ENCODE assay signal across 8 cellular contexts in the genomic region with DNA sequence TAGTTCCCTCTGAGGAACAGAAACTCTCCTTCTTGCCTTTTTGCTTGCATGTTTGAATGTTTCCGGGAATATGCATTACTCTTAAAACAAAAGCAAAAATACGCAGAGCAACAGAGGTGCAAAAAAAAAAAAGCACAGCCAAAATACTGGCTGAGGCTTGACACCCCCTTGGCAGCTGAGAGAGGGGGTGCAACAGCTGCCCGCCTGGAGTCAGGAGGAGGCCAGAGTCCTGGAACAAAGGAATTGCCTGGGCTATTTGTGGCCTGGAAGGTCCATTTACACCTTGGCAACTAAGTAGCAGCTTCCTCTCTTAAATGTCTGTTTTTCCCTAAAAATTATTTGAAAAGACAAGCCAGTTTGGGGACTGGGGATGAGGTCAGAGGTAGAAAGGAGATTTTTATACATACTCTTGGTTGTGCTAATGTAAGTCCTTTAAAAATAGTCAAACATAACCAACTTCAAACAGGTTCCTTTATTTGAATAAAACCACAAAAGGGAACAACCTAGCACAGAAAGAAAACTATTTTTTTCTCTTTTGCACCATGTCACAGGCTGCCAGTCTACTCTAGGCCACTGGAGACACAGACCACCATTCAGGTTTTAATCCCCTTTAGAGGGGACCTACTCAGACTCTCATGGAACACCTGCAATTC. TPM values are rescaled to one million over a fixed set of nuclear protein-coding genes. Genes with fewer than 3 reads are reported as not detected.
A peak's percentile ranks its signal among the peaks of the same experiment; 100 is the strongest.
DNase-seq lines count a peak whose midpoint lies in the region; ATAC-seq, FAIRE-seq and TF ChIP-seq lines count a peak whose summit lies in the region.

No MANE protein-coding gene starts in this region.

- RAD21 ChIA-PET in GM12878 (lab: Charles Lee; ENCODE audit: unreplicated experiment) = interaction anchor here (1.2 to 1.5 kb wide), 2 partner anchors 15 to 53 kb away, joined by 4 to 5 read pairs; no protein-coding TSS in a partner anchor

- DNase-seq in GM12878 (ENCODE audit: low read depth, low spot score) = peak; percentile 58
- DNase-seq in NCI-H446 (lab: John Stamatoyannopoulos, UW) = no peak
- DNase-seq in lower leg skin (ENCODE audit: low spot score in 2 of 2) = no peak
- DNase-seq in right atrium auricular region (ENCODE audit: low spot score) = no peak
- DNase-seq in NCI-H146 treated with DMSO at 0.1 percent for 48 hours (lab: John Stamatoyannopoulos, UW; ENCODE audit: unreplicated experiment) = no peak

- peaks cover 6% of the 10 kb centered on the region for H3K36me3 ChIP-seq in DOHH2 (ENCODE audit: control insufficient read depth, low read length)
- H3K36me3 ChIP-seq in GM12878 (ENCODE audit: control insufficient read depth in 2 of 2, insufficient read depth in 2 of 2, low read length in 1 of 2) = peaks cover 2 to 5% of the 10 kb centered on the region in 2 experiments; a peak in 3 of 4 replicates
- no peaks in the 10 kb centered on the region for H3K36me3 ChIP-seq in right atrium auricular region

- 54% methylated on average over 3 of the region's 3 CpGs for WGBS in GM12878 (ENCODE audit: insufficient coverage, insufficient replicate concordance, low lambda C conversion rate, missing lambda C conversion rate)
- WGBS in lower leg skin, 2 donors = 65 to 67% methylated on average over 3 of the region's 3 CpGs

- TF ChIP-seq POLR2A in GM12878 (IDR thresholded peaks at IDR 0.05; ENCODE audit: low read depth, low read length) = no peak
- TF ChIP-seq POLR2A in lower leg skin (IDR thresholded peaks at IDR 0.05) = no peak

- H3K9ac ChIP-seq in GM12878 (ENCODE audit: control insufficient read depth, insufficient read depth, low read length) = peak overlapping the region; percentile 17; the same call in 1 of the 2 replicates

- TF ChIP-seq EP300 in GM12878 (IDR thresholded peaks at IDR 0.05; ENCODE audit: borderline replicate concordance in 1 of 2, control insufficient read depth in 1 of 2, low read depth in 2 of 2, low read length in 2 of 2) = 0 out of 4 replicates have a peak, but pooled peaks of 1 of the 2 experiments have one; percentile 29

- peaks cover 40% of the 10 kb centered on the region for H3F3A ChIP-seq in DOHH2 (ENCODE audit: control insufficient read depth, insufficient read depth)

- no peak overlapping the region for H2AFZ ChIP-seq in GM12878 (ENCODE audit: control insufficient read depth, low read depth, low read length)

- in situ Hi-C loops in GM12878 (cut with MboI) = loop anchor here (5.0 kb wide), 1 partner anchor 188 kb away; no protein-coding TSS in a partner anchor

- H3K4me3 ChIP-seq in DOHH2 (ENCODE audit: low read length) (peak overlapping the region; percentile 82), GM12878 (peak overlapping the region; percentile 68), lower leg skin (ENCODE audit: low read depth, poor library complexity, severe bottlenecking) (no peak overlapping the region), right atrium auricular region (no peak overlapping the region)

- POLR2A ChIA-PET in GM12878 (lab: Charles Lee) = interaction anchor here (0.6 kb wide), 1 partner anchor 65 kb away, joined by 3 read pairs; no protein-coding TSS in a partner anchor

- H3K4me1 ChIP-seq in DOHH2 (ENCODE audit: control insufficient read depth, low read length) (peaks cover 100% of the 10 kb centered on the region), GM12878 (ENCODE audit: control insufficient read depth, insufficient read depth, low read length) (peaks cover 73% of the 10 kb centered on the region), right atrium auricular region (peaks cover 0 to 84% of the 10 kb centered on the region in 2 donors)

- H3K27ac ChIP-seq in DOHH2 (ENCODE audit: low read depth, low read length) (peak overlapping the region; percentile 99), GM12878 (ENCODE audit: control insufficient read depth, insufficient read depth) (peak overlapping the region; percentile 63), right atrium auricular region (no peak overlapping the region)

- SMC1A ChIA-PET in GM12878 (lab: Charles Lee; ENCODE audit: uncharacterized antibody, unreplicated experiment) = interaction anchor here (0.6 to 8.0 kb wide), 2 partner anchors 10 to 16 kb away, joined by 3 to 52 read pairs; no protein-coding TSS in a partner anchor

- ATAC-seq in GM19397 (IDR thresholded peaks at IDR 0.05; ENCODE audit: unreplicated experiment) = peak; percentile 64
- peak; percentile 76 for ATAC-seq in HG03378 (IDR thresholded peaks at IDR 0.05; ENCODE audit: unreplicated experiment)
- peak; percentile 82 for ATAC-seq in GM12878

- no TSS peak for BruUV-seq in GM12878 (replicated peaks; lab: Mats Ljungman, UMichigan)

- no peaks in the 10 kb centered on the region for H3K9me3 ChIP-seq in DOHH2 (ENCODE audit: control insufficient read depth, insufficient read depth, low read length)
- H3K9me3 ChIP-seq in GM12878 (replicated peaks; ENCODE audit: control insufficient read depth, insufficient read depth, low read length) = no peaks in the 10 kb centered on the region
- no peaks in the 10 kb centered on the region for H3K9me3 ChIP-seq in right atrium auricular region

- intact Hi-C loops in GM12878 (cut with micrococcal nuclease; ENCODE audit: unreplicated experiment) (no loop called here), lower leg skin (cut with DNase I; ENCODE audit: low total_unique reads) (no loop called here)

- TF ChIP-seq CTCF in DOHH2 (IDR thresholded peaks at IDR 0.05; ENCODE audit: low read depth, low read length, poor library complexity, severe bottlenecking) = no peak
- no peak for TF ChIP-seq CTCF in GM12878 (IDR thresholded peaks at IDR 0.05 in 2 of 3, conservative IDR thresholded peaks at IDR 0.05 in 1 of 3; ENCODE audit: control insufficient read depth in 2 of 3, extremely low read depth in 1 of 3, insufficient read depth in 1 of 3, low read depth in 3 of 3, low read length in 3 of 3)
- TF ChIP-seq CTCF in lower leg skin (IDR thresholded peaks at IDR 0.05) = no peak
- no peak for TF ChIP-seq CTCF in right atrium auricular region (IDR thresholded peaks at IDR 0.05)

- peak; percentile 57 for FAIRE-seq in GM12878 (lab: Jason Lieb, UNC)

- no peaks in the 10 kb centered on the region for H3K27me3 ChIP-seq in DOHH2 (ENCODE audit: control insufficient read depth, low read length)
- no peaks in the 10 kb centered on the region for H3K27me3 ChIP-seq in GM12878 (replicated peaks in 1 of 2; ENCODE audit: control insufficient read depth in 2 of 2, insufficient read depth in 2 of 2, low read length in 1 of 2)
- no peaks in the 10 kb centered on the region for H3K27me3 ChIP-seq in right atrium auricular region

- TF ChIP-seq RAD21 in GM12878 (IDR thresholded peaks at IDR 0.05; ENCODE audit: insufficient read depth, low read depth, low read length) = no peak

- H3K4me2 ChIP-seq in DOHH2 (ENCODE audit: low read length) (peak overlapping the region; percentile 100), GM12878 (ENCODE audit: control insufficient read depth, insufficient read depth) (peak overlapping the region; percentile 86)

- no peaks in the 10 kb centered on the region for H3K9me2 ChIP-seq in DOHH2 (replicated peaks; ENCODE audit: control insufficient read depth, low read length)

- H3K79me2 ChIP-seq in DOHH2 (ENCODE audit: control insufficient read depth, low read length) (peaks cover 100% of the 10 kb centered on the region), GM12878 (ENCODE audit: control insufficient read depth, insufficient read depth, low read length) (peaks cover 98% of the 10 kb centered on the region)

- CTCF ChIA-PET in GM12878 (lab: Yijun Ruan, JAX) = interaction anchor here (1.8 to 5.5 kb wide), 2 partner anchors 9 to 53 kb away, joined by 6 to 44 read pairs; no protein-coding TSS in a partner anchor

- H4K20me1 ChIP-seq in DOHH2 (ENCODE audit: control insufficient read depth, insufficient read depth, low read depth, low read length) = peaks cover 82% of the 10 kb centered on the region
- peaks cover 27% of the 10 kb centered on the region for H4K20me1 ChIP-seq in GM12878 (ENCODE audit: control insufficient read depth, insufficient read depth)

RNA-seq across cellular contexts. Expression of gene USP7, which starts 19.5 kb away (rescaled TPM):
- 276 and 307 TPM in 2 replicates for total RNA-seq in GM12878 (2013; cell fraction: nucleolus; rRNA removed)
- total RNA-seq in GM12878 (2014; rRNA removed) = 74.3 and 81.3 TPM in 2 replicates
- total RNA-seq in GM12878 (2014; rRNA removed; fragmentation: Illumina TruSeq; extraction: Trizol) = 68.0 and 68.9 TPM in 2 replicates
- total RNA-seq in GM12878 (2021) = 133 and 138 TPM in 2 replicates
- 52.7 TPM for polyA plus RNA-seq in GM12878 (2011; ENCODE audit: low read depth)
- 86.4 and 100 TPM in 2 replicates for polyA plus RNA-seq in GM12878 (2011; rRNA removed)
- polyA plus RNA-seq in GM12878 (2011; cell fraction: cytosol; rRNA removed) = 24.9 and 31.7 TPM in 2 replicates
- 137 and 156 TPM in 2 replicates for polyA plus RNA-seq in GM12878 (2011; cell fraction: nucleus; rRNA removed)
- polyA plus RNA-seq in GM12878 (2012) = 86.1 and 88.3 TPM in 2 replicates
- polyA plus RNA-seq in GM12878 (2014; fragmentation: Illumina TruSeq; extraction: Trizol) = 107 and 144 TPM in 2 replicates
- 10 to 100 TPM; 20.8 to 25.0 TPM for polyA plus RNA-seq in GM12878 (2014; fragmentation: Nextera tagmentation; extraction: Ambion mirVana)
- polyA plus RNA-seq in GM12878 (2014; rRNA removed) = 53.0 and 57.4 TPM in 2 replicates
- 10 to 100 TPM; 16.2 to 18.6 TPM for polyA plus RNA-seq in GM12878 (2016; fragmentation: Nextera tagmentation; extraction: Ambion mirVana)
- polyA minus RNA-seq in GM12878 (2011; rRNA and poly(A)+ RNA removed) = 132 and 155 TPM in 2 replicates
- polyA minus RNA-seq in GM12878 (2011; cell fraction: cytosol; rRNA and poly(A)+ RNA removed) = 44.8 and 51.1 TPM in 2 replicates
- polyA minus RNA-seq in GM12878 (2011; cell fraction: nucleus; rRNA and poly(A)+ RNA removed) = 130 and 190 TPM in 2 replicates
- 100 to 1,000 TPM in 1 of 4 donors, 10 to 100 TPM in 3; 80.3 to 105 (median 91.8) TPM for total RNA-seq in lower leg skin
- 10 to 100 TPM; 42.2 to 57.4 TPM for total RNA-seq in right atrium auricular region

Comparison
In these comparisons a context has a peak if more than half of its experiments do, and no peak if none do; other contexts are left out.
1. H3K27ac ChIP-seq: peak in DOHH2 (single experiment) and GM12878 (single experiment); none in right atrium auricular region (0 of 2).
2. H3K4me3 ChIP-seq: peak in DOHH2 (single experiment) and GM12878 (single experiment); none in lower leg skin (single experiment) and right atrium auricular region (0 of 2).
3. Peak in every context shown above with its lines, with median percentiles within 50 percentile points of each other: ATAC-seq.